Comparison of ENCODE assay signal across 22 cellular contexts in the genomic region with DNA sequence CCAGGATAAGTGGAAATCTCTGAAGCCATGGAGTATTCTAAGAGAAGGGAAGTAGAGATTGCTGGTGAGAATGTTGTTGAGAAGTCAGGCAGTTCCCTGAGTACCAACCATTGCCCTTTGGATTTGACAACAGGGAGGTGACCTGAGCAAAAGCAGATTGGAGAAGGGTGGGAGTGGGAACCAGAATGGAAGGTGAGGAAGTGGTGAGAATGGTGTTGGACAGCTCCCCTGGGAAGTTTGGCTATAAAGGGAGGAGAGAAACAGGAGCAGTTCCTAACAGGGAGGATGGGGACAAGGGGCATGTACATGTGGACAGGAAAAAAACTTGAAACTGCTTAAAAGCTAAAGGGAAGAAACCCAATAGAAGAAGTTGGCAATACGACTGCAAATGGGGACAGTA.
"Had no signal": no experiment of that assay in that cellular context is flagged by ENCODE, and none has a peak within 500 bp of the region (broad histone marks: within the 10 kb centered on the region; RNA-seq: fewer than 3 reads in every experiment).

No MANE protein-coding gene starts in this region.

- ATAC-seq: foreskin keratinocyte; left ventricle myocardium superior; stimulated activated naive CD8-positive, alpha-beta T cell treated with anti-CD3 and anti-CD28 coated beads, Interleukin-15, Interleukin-2, amounts not matched to agents 100 U/mL and 50 U/mL, for 24 hours had no signal

- H3K4me3 ChIP-seq: colonic mucosa, right atrium auricular region, skin epidermis, suprapubic skin had no signal

- H3K27ac Mint-ChIP-seq: activated B cell treated with CpG ODN at 0.5 μM for 24 hours; activated naive CD8-positive, alpha-beta T cell; nephron; progenitor cell of endocrine pancreas; type B pancreatic cell had no signal

- H3K4me1 Mint-ChIP-seq: activated B cell treated with CpG ODN at 0.5 μM for 24 hours had no signal

- H3K27ac ChIP-seq: colonic mucosa, foreskin keratinocyte, right atrium auricular region, suprapubic skin had no signal

- DNase-seq: activated B cell treated with CpG ODN at 0.5 μM for 24 hours; activated CD4-positive, alpha-beta T cell treated with anti-CD3 and anti-CD28 coated beads for 48 hours; activated CD8-positive, alpha-beta memory T cell treated with anti-CD3 and anti-CD28 coated beads for 24 hours; activated T-cell treated with anti-CD3 and anti-CD28 coated beads for 4 hours; amniotic stem cell; colonic mucosa; glutamatergic neuron; hypothalamus; kidney; left ventricle myocardium superior; occipital lobe; stimulated activated CD4-positive, alpha-beta T cell treated with anti-CD3 and anti-CD28 coated beads, Interleukin-15, amount 100 ng/mL, for 24 hours; stimulated activated CD4-positive, alpha-beta T cell treated with anti-CD3 and anti-CD28 coated beads, Interleukin-4, amount 100 ng/mL, for 1 hour; stimulated activated naive CD8-positive, alpha-beta T cell treated with anti-CD3 and anti-CD28 coated beads, Interleukin-15, Interleukin-2, amounts not matched to agents 100 U/mL and 50 U/mL, for 24 hours had no signal

- H3K4me3 Mint-ChIP-seq: activated B cell treated with CpG ODN at 0.5 μM for 24 hours; activated naive CD8-positive, alpha-beta T cell; nephron; type B pancreatic cell had no signal

- H3K9me3 Mint-ChIP-seq: activated B cell treated with CpG ODN at 0.5 μM for 24 hours, nephron, type B pancreatic cell had no signal

- H3K27me3 ChIP-seq: colonic mucosa, foreskin keratinocyte, right atrium auricular region, suprapubic skin had no signal

- H3K36me3 ChIP-seq: colonic mucosa had no signal

- H3K9me3 ChIP-seq: colonic mucosa, right atrium auricular region, suprapubic skin had no signal

- H3K27me3 Mint-ChIP-seq: activated B cell treated with CpG ODN at 0.5 μM for 24 hours; activated naive CD8-positive, alpha-beta T cell; progenitor cell of endocrine pancreas; type B pancreatic cell had no signal

- H3K4me1 ChIP-seq: colonic mucosa, right atrium auricular region, suprapubic skin had no signal
